ENCODE assay signal across 26 cellular contexts in genomic region chr22:42033263-42034181, GRCh38. TPM values are rescaled to one million over a fixed set of nuclear protein-coding genes. Genes with fewer than 3 reads are reported as not detected.
DNase-seq lines count a peak whose midpoint lies in the region; ATAC-seq, FAIRE-seq and TF ChIP-seq lines count a peak whose summit lies in the region.
"Had no signal": no experiment of that assay in that cellular context is flagged by ENCODE, and none has a peak within 500 bp of the region (broad histone marks: within the 10 kb centered on the region; RNA-seq: fewer than 3 reads in every experiment).

No MANE protein-coding gene starts in this region.

- H4K20me1 ChIP-seq in K562 (replicated peaks; ENCODE audit: control insufficient read depth, insufficient read depth, low read length), result no peaks in the 10 kb centered on the region
- H4K20me1 ChIP-seq: BLaER1 had no signal

- WGBS in K562 (ENCODE audit: insufficient coverage, low coverage, missing lambda C conversion rate), result 0% methylated on average over 2 of the region's 5 CpGs

- POLR2A ChIA-PET in HEK293 (lab: Yijun Ruan, JAX) (no interaction called here), K562 (lab: Yijun Ruan, JAX) (no interaction called here)

- H3K4me1 Mint-ChIP-seq in activated naive CD4-positive, alpha-beta T cell treated with anti-CD3 and anti-CD28 coated beads for 36 hours (ENCODE audit: low read depth), result peaks cover 20% of the 10 kb centered on the region
- H3K4me1 Mint-ChIP-seq in stimulated activated naive B cell treated with anti-CD40 and anti-IgM and Interleukin-4, amounts not matched to agents 10 μg/mL and 1 μg/mL and 100 μg/mL, for 72 hours, result peaks cover 15 to 23% of the 10 kb centered on the region in 2 donors

- no peaks in the 10 kb centered on the region for H3K79me2 ChIP-seq in K562 (ENCODE audit: control insufficient read depth, insufficient read depth, low read length)

- H3K27me3 ChIP-seq in K562 (ENCODE audit: control insufficient read depth in 2 of 2, insufficient read depth in 2 of 2, low read length in 2 of 2), result no peaks in the 10 kb centered on the region
- H3K27me3 ChIP-seq: BLaER1, SJCRH30 had no signal

- H3K4me3 Mint-ChIP-seq in activated naive CD4-positive, alpha-beta T cell treated with anti-CD3 and anti-CD28 coated beads for 36 hours, result no peak overlapping the region
- H3K4me3 Mint-ChIP-seq in stimulated activated naive B cell treated with anti-CD40 and anti-IgM and Interleukin-4, amounts not matched to agents 10 μg/mL and 1 μg/mL and 100 μg/mL, for 72 hours, result no peak overlapping the region
- H3K4me3 Mint-ChIP-seq: CD4-positive, alpha-beta memory T cell had no signal

- intact Hi-C loops in activated naive CD4-positive, alpha-beta T cell treated with anti-CD3 and anti-CD28 coated beads for 36 hours (cut with micrococcal nuclease), result no loop called here
- intact Hi-C loops in K562 (cut with micrococcal nuclease), result no loop called here

- H3K4me3 ChIP-seq in HEK293 (ENCODE audit: low read depth, low read length) (no peak overlapping the region), K562 (no peak overlapping the region)
- H3K4me3 ChIP-seq: BLaER1, SJCRH30 had no signal

- H3K36me3 ChIP-seq in HEK293 (ENCODE audit: control insufficient read depth in 2 of 2, insufficient read depth in 1 of 2, low read length in 2 of 2), result no peaks in the 10 kb centered on the region
- no peaks in the 10 kb centered on the region for H3K36me3 ChIP-seq in K562 (ENCODE audit: control insufficient read depth, insufficient read depth, low read length)
- H3K36me3 ChIP-seq: SJCRH30 had no signal

- H3K4me2 ChIP-seq in K562 (ENCODE audit: insufficient read depth, low read length), result no peak overlapping the region
- H3K4me2 ChIP-seq: BLaER1 had no signal

- no peak for TF ChIP-seq EP300 in K562 (IDR thresholded peaks at IDR 0.05; ENCODE audit: low read length)

- H3K27me3 Mint-ChIP-seq in activated naive CD4-positive, alpha-beta T cell treated with anti-CD3 and anti-CD28 coated beads for 36 hours (ENCODE audit: low read depth), result no peaks in the 10 kb centered on the region
- no peaks in the 10 kb centered on the region for H3K27me3 Mint-ChIP-seq in stimulated activated naive B cell treated with anti-CD40 and anti-IgM and Interleukin-4, amounts not matched to agents 10 μg/mL and 1 μg/mL and 100 μg/mL, for 72 hours
- H3K27me3 Mint-ChIP-seq: CD4-positive, alpha-beta memory T cell had no signal

- ATAC-seq in K562, result no peak
- ATAC-seq in stimulated activated naive B cell treated with anti-CD40 and anti-IgM and Interleukin-4, amounts not matched to agents 10 μg/mL and 1 μg/mL and 100 μg/mL, for 72 hours (replicated peaks), result no peak

- no peak for TF ChIP-seq RAD21 in K562 (CRISPR knock-in tag; conservative IDR thresholded peaks at IDR 0.05 in 1 of 2, IDR thresholded peaks at IDR 0.05 in 1 of 2)

- H3K9me3 ChIP-seq in HEK293 (ENCODE audit: control insufficient read depth, insufficient read depth, low read depth, low read length), result no peaks in the 10 kb centered on the region
- 0 out of 2 replicates have a peak, but pooled peaks cover 4% of the 10 kb centered on the region for H3K9me3 ChIP-seq in K562 (replicated peaks; ENCODE audit: control insufficient read depth, insufficient read depth, low read depth, low read length)
- H3K9me3 ChIP-seq: SJCRH30 had no signal

- no TSS peak for BruUV-seq in K562 (replicated peaks; lab: Mats Ljungman, UMichigan)

- in situ Hi-C loops in K562 (cut with MboI), result no loop called here

- H3K4me1 ChIP-seq in HEK293 (ENCODE audit: control insufficient read depth, insufficient read depth, low read length) (no peaks in the 10 kb centered on the region), K562 (replicated peaks in 1 of 2; ENCODE audit: control insufficient read depth in 2 of 2, insufficient read depth in 2 of 2, low read length in 2 of 2) (no peaks in the 10 kb centered on the region)
- H3K4me1 ChIP-seq: BLaER1, Caco-2, SJCRH30 had no signal

- FAIRE-seq in K562 (lab: Jason Lieb, UNC), result no peak
- FAIRE-seq: GM18507, H1, RCC 7860 had no signal

- H3K27ac Mint-ChIP-seq in activated naive CD4-positive, alpha-beta T cell treated with anti-CD3 and anti-CD28 coated beads for 36 hours, result no peak overlapping the region
- H3K27ac Mint-ChIP-seq in stimulated activated naive B cell treated with anti-CD40 and anti-IgM and Interleukin-4, amounts not matched to agents 10 μg/mL and 1 μg/mL and 100 μg/mL, for 72 hours, result peak overlapping the region; percentile 51

- peaks cover 18% of the 10 kb centered on the region for H3K9me3 Mint-ChIP-seq in activated naive CD4-positive, alpha-beta T cell treated with anti-CD3 and anti-CD28 coated beads for 36 hours
- peaks cover 13 to 14% of the 10 kb centered on the region in 2 donors for H3K9me3 Mint-ChIP-seq in stimulated activated naive B cell treated with anti-CD40 and anti-IgM and Interleukin-4, amounts not matched to agents 10 μg/mL and 1 μg/mL and 100 μg/mL, for 72 hours

- peak; percentile 42 for DNase-seq in activated naive CD4-positive, alpha-beta T cell treated with anti-CD3 and anti-CD28 coated beads for 36 hours
- no peak for DNase-seq in activated naive CD4-positive, alpha-beta T cell (lab: John Stamatoyannopoulos, UW)
- DNase-seq in K562 (ENCODE audit: extremely low read depth in 1 of 4, low spot score in 3 of 4) (peak in 1 of 4 experiments; percentile 7), GM19240 (ENCODE audit: insufficient read length, low spot score) (no peak), NCI-H2029 (lab: John Stamatoyannopoulos, UW) (no peak)
- no peak for DNase-seq in stimulated activated naive B cell treated with anti-CD40 and anti-IgM and Interleukin-4, amounts not matched to agents 10 μg/mL and 1 μg/mL and 100 μg/mL, for 72 hours
- DNase-seq: Caco-2; CD4-positive, alpha-beta memory T cell; DMS 273 treated with DMSO at 0.1 percent for 48 hours; DMS79 treated with DMSO at 0.1 percent for 48 hours; MM.1S; NCI-H1092; NCI-H1436; NCI-H2029 treated with DMSO at 0.1 percent for 48 hours; NCI-H2171; NCI-H345; NCI-H524; NCI-H774; NK-92 treated with Interleukin-12 subunit alpha and Interleukin-12 subunit beta, amount 100 ng/mL, for 24 hours; SJCRH30 had no signal

- CTCF ChIA-PET in activated naive CD4-positive, alpha-beta T cell treated with anti-CD3 and anti-CD28 coated beads for 36 hours (lab: Charles Lee), result interaction anchor here (0.6 to 1.0 kb wide), 2 partner anchors 21 to 228 kb away, joined by 3 to 4 read pairs; no protein-coding TSS in a partner anchor
- CTCF ChIA-PET in HEK293 (lab: Yijun Ruan, JAX) (interaction anchor here (1.1 kb wide), 1 partner anchor 17 kb away, joined by 3 read pairs; no protein-coding TSS in a partner anchor), K562 (lab: Yijun Ruan, JAX; ENCODE audit: low intra/inter-chr PET ratio) (no interaction called here)

- TF ChIP-seq POLR2A in K562 (conservative IDR thresholded peaks at IDR 0.05), result no peak

- no peak overlapping the region for H3K27ac ChIP-seq in HEK293 (ENCODE audit: extremely low read depth, low read depth, low read length)
- no peak overlapping the region for H3K27ac ChIP-seq in K562 (ENCODE audit: extremely low read depth, low read depth, low read length)
- H3K27ac ChIP-seq: BLaER1, SJCRH30 had no signal

- H3K36me3 Mint-ChIP-seq in activated naive CD4-positive, alpha-beta T cell treated with anti-CD3 and anti-CD28 coated beads for 36 hours (ENCODE audit: low read depth), result peaks cover 9% of the 10 kb centered on the region
- H3K36me3 Mint-ChIP-seq in stimulated activated naive B cell treated with anti-CD40 and anti-IgM and Interleukin-4, amounts not matched to agents 10 μg/mL and 1 μg/mL and 100 μg/mL, for 72 hours, result peaks cover 21 to 31% of the 10 kb centered on the region in 2 donors

- no peak overlapping the region for H2AFZ ChIP-seq in K562 (ENCODE audit: low read depth, low read length)

- TF ChIP-seq CTCF in HEK293 (tag by site-specific recombination; IDR thresholded peaks at IDR 0.05), result no peak
- no peak for TF ChIP-seq CTCF in K562 (IDR thresholded peaks at IDR 0.05 in 2 of 3, conservative IDR thresholded peaks at IDR 0.05 in 1 of 3; ENCODE audit: insufficient read depth in 2 of 3, low read depth in 1 of 3, low read length in 3 of 3)

- H3K9me1 ChIP-seq in K562 (ENCODE audit: control insufficient read depth, insufficient read depth, low read length), result no peaks in the 10 kb centered on the region

- no peak overlapping the region for H3K9ac ChIP-seq in K562 (ENCODE audit: insufficient read depth in 1 of 2, low read depth in 2 of 2, low read length in 2 of 2)
- H3K9ac ChIP-seq: BLaER1 had no signal

RNA-seq across cellular contexts. Expression of gene WBP2NL, which starts 34.9 kb away (rescaled TPM):
- under 1 TPM; 0.50 to 0.74 TPM for total RNA-seq in activated naive CD4-positive, alpha-beta T cell treated with anti-CD3 and anti-CD28 coated beads for 36 hours
- not detected in 2 replicates for total RNA-seq in K562 (2011; cell fraction: chromatin; rRNA removed; ENCODE audit: low replicate concordance)
- not detected in 2 replicates for total RNA-seq in K562 (2011; cell fraction: nucleolus; rRNA removed)
- total RNA-seq in K562 (2011; cell fraction: nucleoplasm; rRNA removed), result not detected in 2 replicates
- total RNA-seq in K562 (2014; rRNA removed) (not detected in 2 replicates), K562 (2014; rRNA removed; fragmentation: Illumina TruSeq; extraction: Trizol) (not detected in 2 replicates), K562 (2015; rRNA removed; fragmentation: Illumina TruSeq; extraction: Trizol) (not detected in 2 replicates), K562 (2021) (not detected in 2 replicates)
- polyA plus RNA-seq in K562 (2011; rRNA removed) (not detected in 2 replicates), K562 (2014; fragmentation: Illumina TruSeq; extraction: Trizol) (not detected in 2 replicates), K562 (2014; fragmentation: Nextera tagmentation; extraction: Ambion mirVana) (not detected), K562 (2014; rRNA removed) (not detected in 2 replicates)
- polyA plus RNA-seq in K562 (2011; cell fraction: cytosol; rRNA removed), result not detected in 2 replicates
- not detected in 2 replicates for polyA plus RNA-seq in K562 (2011; cell fraction: nucleus; rRNA removed)
- polyA plus RNA-seq in K562 (2012), result not detected in 2 replicates
- polyA minus RNA-seq in K562 (2011; rRNA and poly(A)+ RNA removed), result not detected in 2 replicates
- polyA minus RNA-seq in K562 (2011; cell fraction: cytosol; rRNA and poly(A)+ RNA removed), result not detected in 2 replicates
- polyA minus RNA-seq in K562 (2011; cell fraction: nucleus; rRNA and poly(A)+ RNA removed), result not detected in 2 replicates
- total RNA-seq: H1, LHCN-M2, SJCRH30 had no signal
- polyA plus RNA-seq: H1 had no signal

RNA-seq across cellular contexts. Expression of gene NAGA, which starts 37.1 kb away (rescaled TPM):
- 10 to 100 TPM; 14.6 to 15.9 TPM for total RNA-seq in activated naive CD4-positive, alpha-beta T cell treated with anti-CD3 and anti-CD28 coated beads for 36 hours
- total RNA-seq in K562 (2011; cell fraction: chromatin; rRNA removed; ENCODE audit: low replicate concordance), result 16.6 and 38.0 TPM in 2 replicates
- total RNA-seq in K562 (2011; cell fraction: nucleolus; rRNA removed), result 44.2 and 46.5 TPM in 2 replicates
- total RNA-seq in K562 (2011; cell fraction: nucleoplasm; rRNA removed), result 39.2 and 40.2 TPM in 2 replicates
- total RNA-seq in K562 (2014; rRNA removed), result 19.5 and 20.6 TPM in 2 replicates
- total RNA-seq in K562 (2014; rRNA removed; fragmentation: Illumina TruSeq; extraction: Trizol), result 9.9 and 11.5 TPM in 2 replicates
- 15.9 and 16.1 TPM in 2 replicates for total RNA-seq in K562 (2015; rRNA removed; fragmentation: Illumina TruSeq; extraction: Trizol)
- total RNA-seq in K562 (2021), result 20.0 and 20.4 TPM in 2 replicates
- 18.1 and 19.7 TPM in 2 replicates for polyA plus RNA-seq in K562 (2011; rRNA removed)
- 21.2 and 43.7 TPM in 2 replicates for polyA plus RNA-seq in K562 (2011; cell fraction: cytosol; rRNA removed)
- polyA plus RNA-seq in K562 (2011; cell fraction: nucleus; rRNA removed), result 13.4 and 19.5 TPM in 2 replicates
- polyA plus RNA-seq in K562 (2012), result 21.5 and 34.7 TPM in 2 replicates
- polyA plus RNA-seq in K562 (2014; fragmentation: Illumina TruSeq; extraction: Trizol), result 20.6 and 22.1 TPM in 2 replicates
- polyA plus RNA-seq in K562 (2014; fragmentation: Nextera tagmentation; extraction: Ambion mirVana), result 1 to 10 TPM; 6.5 to 7.0 TPM
- polyA plus RNA-seq in K562 (2014; rRNA removed), result 17.4 and 18.7 TPM in 2 replicates
- polyA minus RNA-seq in K562 (2011; rRNA and poly(A)+ RNA removed), result 12.0 and 18.6 TPM in 2 replicates
- polyA minus RNA-seq in K562 (2011; cell fraction: cytosol; rRNA and poly(A)+ RNA removed), result 12.7 and 15.5 TPM in 2 replicates
- polyA minus RNA-seq in K562 (2011; cell fraction: nucleus; rRNA and poly(A)+ RNA removed), result 9.1 and 9.3 TPM in 2 replicates

RNA-seq across cellular contexts. Expression of gene PHETA2, which starts 40.5 kb away (rescaled TPM):
- under 1 TPM; 0.74 to 0.86 TPM for total RNA-seq in activated naive CD4-positive, alpha-beta T cell treated with anti-CD3 and anti-CD28 coated beads for 36 hours
- 0.18 and 0.69 TPM in 2 replicates for total RNA-seq in K562 (2011; cell fraction: chromatin; rRNA removed; ENCODE audit: low replicate concordance)
- 0.26 TPM in 1 of 2 replicates, not detected in the other for total RNA-seq in K562 (2011; cell fraction: nucleolus; rRNA removed)
- total RNA-seq in K562 (2011; cell fraction: nucleoplasm; rRNA removed), result 0.15 TPM in 1 of 2 replicates, not detected in the other
- total RNA-seq in K562 (2014; rRNA removed) (not detected in 2 replicates), K562 (2014; rRNA removed; fragmentation: Illumina TruSeq; extraction: Trizol) (0.06 TPM in 1 of 2 replicates, not detected in the other), K562 (2015; rRNA removed; fragmentation: Illumina TruSeq; extraction: Trizol) (0.07 and 0.08 TPM in 2 replicates), K562 (2021) (0.18 and 0.22 TPM in 2 replicates)
- polyA plus RNA-seq in K562 (2011; rRNA removed) (0.08 and 0.14 TPM in 2 replicates), K562 (2014; fragmentation: Illumina TruSeq; extraction: Trizol) (0.08 TPM in 1 of 2 replicates, not detected in the other), K562 (2014; fragmentation: Nextera tagmentation; extraction: Ambion mirVana) (not detected), K562 (2014; rRNA removed) (0.07 and 0.31 TPM in 2 replicates)
- polyA plus RNA-seq in K562 (2011; cell fraction: cytosol; rRNA removed), result 0.03 and 0.18 TPM in 2 replicates
- 0.24 and 0.38 TPM in 2 replicates for polyA plus RNA-seq in K562 (2011; cell fraction: nucleus; rRNA removed)
- polyA plus RNA-seq in K562 (2012), result 0.08 and 0.15 TPM in 2 replicates
- 0.11 TPM in 1 of 2 replicates, not detected in the other for polyA minus RNA-seq in K562 (2011; rRNA and poly(A)+ RNA removed)
- not detected in 2 replicates for polyA minus RNA-seq in K562 (2011; cell fraction: cytosol; rRNA and poly(A)+ RNA removed)
- polyA minus RNA-seq in K562 (2011; cell fraction: nucleus; rRNA and poly(A)+ RNA removed), result 0.13 and 0.22 TPM in 2 replicates
- total RNA-seq: SJCRH30 had no signal

RNA-seq across cellular contexts. Expression of gene SMDT1, which starts 46.0 kb away (rescaled TPM):
- total RNA-seq in activated naive CD4-positive, alpha-beta T cell treated with anti-CD3 and anti-CD28 coated beads for 36 hours, result 10 to 100 TPM; 50.2 to 56.2 TPM
- 16.6 and 21.1 TPM in 2 replicates for total RNA-seq in K562 (2011; cell fraction: chromatin; rRNA removed; ENCODE audit: low replicate concordance)
- 15.8 and 17.3 TPM in 2 replicates for total RNA-seq in K562 (2011; cell fraction: nucleolus; rRNA removed)
- 22.7 and 26.6 TPM in 2 replicates for total RNA-seq in K562 (2011; cell fraction: nucleoplasm; rRNA removed)
- total RNA-seq in K562 (2014; rRNA removed), result 7.9 and 19.3 TPM in 2 replicates
- total RNA-seq in K562 (2014; rRNA removed; fragmentation: Illumina TruSeq; extraction: Trizol), result 14.0 and 14.3 TPM in 2 replicates
- total RNA-seq in K562 (2015; rRNA removed; fragmentation: Illumina TruSeq; extraction: Trizol), result 9.8 and 12.9 TPM in 2 replicates
- 65.2 and 68.7 TPM in 2 replicates for total RNA-seq in K562 (2021)
- polyA plus RNA-seq in K562 (2011; rRNA removed), result 23.2 and 28.7 TPM in 2 replicates
- polyA plus RNA-seq in K562 (2011; cell fraction: cytosol; rRNA removed), result 36.3 and 38.6 TPM in 2 replicates
- 17.5 and 21.9 TPM in 2 replicates for polyA plus RNA-seq in K562 (2011; cell fraction: nucleus; rRNA removed)
- 94.3 and 108 TPM in 2 replicates for polyA plus RNA-seq in K562 (2012)
- polyA plus RNA-seq in K562 (2014; fragmentation: Illumina TruSeq; extraction: Trizol), result 13.5 and 26.6 TPM in 2 replicates
- polyA plus RNA-seq in K562 (2014; fragmentation: Nextera tagmentation; extraction: Ambion mirVana), result 10 to 100 TPM; 11.7 to 20.3 TPM
- polyA plus RNA-seq in K562 (2014; rRNA removed), result 33.6 and 38.0 TPM in 2 replicates
- 8.0 and 10.4 TPM in 2 replicates for polyA minus RNA-seq in K562 (2011; rRNA and poly(A)+ RNA removed)
- 3.3 and 9.8 TPM in 2 replicates for polyA minus RNA-seq in K562 (2011; cell fraction: cytosol; rRNA and poly(A)+ RNA removed)
- 4.3 and 8.6 TPM in 2 replicates for polyA minus RNA-seq in K562 (2011; cell fraction: nucleus; rRNA and poly(A)+ RNA removed)

RNA-seq across cellular contexts. Expression of gene NDUFA6, which starts 57.0 kb away (rescaled TPM):
- total RNA-seq in activated naive CD4-positive, alpha-beta T cell treated with anti-CD3 and anti-CD28 coated beads for 36 hours, result 100 to 1,000 TPM; 122 to 126 TPM
- total RNA-seq in K562 (2011; cell fraction: chromatin; rRNA removed; ENCODE audit: low replicate concordance), result 23.1 and 44.0 TPM in 2 replicates
- total RNA-seq in K562 (2011; cell fraction: nucleolus; rRNA removed), result 19.3 and 23.5 TPM in 2 replicates
- 31.0 and 37.9 TPM in 2 replicates for total RNA-seq in K562 (2011; cell fraction: nucleoplasm; rRNA removed)
- total RNA-seq in K562 (2014; rRNA removed) (103 and 110 TPM in 2 replicates), K562 (2014; rRNA removed; fragmentation: Illumina TruSeq; extraction: Trizol) (113 and 132 TPM in 2 replicates), K562 (2015; rRNA removed; fragmentation: Illumina TruSeq; extraction: Trizol) (117 and 129 TPM in 2 replicates), K562 (2021) (90.0 and 103 TPM in 2 replicates)
- polyA plus RNA-seq in K562 (2011; rRNA removed) (103 and 128 TPM in 2 replicates), K562 (2014; fragmentation: Illumina TruSeq; extraction: Trizol) (106 and 110 TPM in 2 replicates), K562 (2014; fragmentation: Nextera tagmentation; extraction: Ambion mirVana) (100 to 1,000 TPM; 465 to 474 TPM), K562 (2014; rRNA removed) (141 and 148 TPM in 2 replicates)
- 50.0 and 67.5 TPM in 2 replicates for polyA plus RNA-seq in K562 (2011; cell fraction: cytosol; rRNA removed)
- polyA plus RNA-seq in K562 (2011; cell fraction: nucleus; rRNA removed), result 32.0 and 41.2 TPM in 2 replicates
- 67.9 and 173 TPM in 2 replicates for polyA plus RNA-seq in K562 (2012)
- 34.4 and 34.7 TPM in 2 replicates for polyA minus RNA-seq in K562 (2011; rRNA and poly(A)+ RNA removed)
- polyA minus RNA-seq in K562 (2011; cell fraction: cytosol; rRNA and poly(A)+ RNA removed), result 19.7 and 22.5 TPM in 2 replicates
- 6.5 and 11.0 TPM in 2 replicates for polyA minus RNA-seq in K562 (2011; cell fraction: nucleus; rRNA and poly(A)+ RNA removed)
